Comparison of ENCODE assay signal across 10 cellular contexts in the genomic region with DNA sequence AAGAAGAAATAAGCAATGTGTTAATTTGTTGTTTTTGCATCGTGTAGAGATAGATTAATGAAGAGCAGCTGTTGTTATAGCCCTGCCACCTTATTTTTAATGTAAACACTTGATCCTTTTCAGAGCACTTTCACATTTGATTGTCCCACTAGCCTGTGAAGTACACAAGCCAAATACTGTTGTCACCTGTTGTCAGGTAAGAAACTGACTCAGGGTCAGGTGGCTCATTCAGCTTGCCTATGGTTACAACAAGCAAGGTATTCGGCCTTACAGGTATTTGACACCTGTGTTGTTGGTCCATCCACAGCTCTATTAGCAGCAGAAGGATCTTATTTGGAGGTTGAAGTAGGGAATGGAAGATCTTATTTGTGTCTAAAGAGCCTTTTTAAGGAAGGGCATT.
DNase-seq lines count a peak whose midpoint lies in the region; ATAC-seq and TF ChIP-seq lines count a peak whose summit lies in the region.
"Had no signal": no experiment of that assay in that cellular context is flagged by ENCODE, and none has a peak within 500 bp of the region (broad histone marks: within the 10 kb centered on the region; RNA-seq: fewer than 3 reads in every experiment).

No MANE protein-coding gene starts in this region.

- no peak for TF ChIP-seq CTCF in epithelial cell of esophagus (IDR thresholded peaks at IDR 0.05; ENCODE audit: insufficient read depth, low read depth, low read length, missing control alignments)
- no peak for TF ChIP-seq CTCF in activated CD8-positive, alpha-beta T cell treated with anti-CD3 and anti-CD28 coated beads for 36 hours (IDR thresholded peaks at IDR 0.05)

- no peaks in the 10 kb centered on the region for H3K9me3 Mint-ChIP-seq in activated CD8-positive, alpha-beta T cell treated with anti-CD3 and anti-CD28 coated beads for 36 hours
- H3K9me3 Mint-ChIP-seq in activated T-helper 1 cell treated with anti-CD3 and anti-CD28 coated beads, Interleukin-12 subunit alpha, Interleukin-12 subunit beta, Interleukin-2, Interleukin-4 antibody, amounts not matched to agents 30 ng/mL and 10 ng/mL and 1 ng/mL, durations not matched to agents 14 hours and 24 hours and 36 hours, result no peaks in the 10 kb centered on the region

- H3K4me3 Mint-ChIP-seq in activated CD8-positive, alpha-beta T cell treated with anti-CD3 and anti-CD28 coated beads for 36 hours, result no peak overlapping the region
- no peak overlapping the region for H3K4me3 Mint-ChIP-seq in activated T-helper 1 cell treated with anti-CD3 and anti-CD28 coated beads, Interleukin-12 subunit alpha, Interleukin-12 subunit beta, Interleukin-2, Interleukin-4 antibody, amounts not matched to agents 30 ng/mL and 10 ng/mL and 1 ng/mL, durations not matched to agents 14 hours and 24 hours and 36 hours

- CTCF ChIA-PET in activated CD8-positive, alpha-beta T cell treated with anti-CD3 and anti-CD28 coated beads for 36 hours (lab: Charles Lee), result interaction anchor here (2.0 kb wide), 1 partner anchor 12 kb away, joined by 5 read pairs; no protein-coding TSS in a partner anchor

- H3K36me3 Mint-ChIP-seq in activated CD8-positive, alpha-beta T cell treated with anti-CD3 and anti-CD28 coated beads for 36 hours (ENCODE audit: low read depth), result peaks cover 9% of the 10 kb centered on the region
- no peaks in the 10 kb centered on the region for H3K36me3 Mint-ChIP-seq in activated T-helper 1 cell treated with anti-CD3 and anti-CD28 coated beads, Interleukin-12 subunit alpha, Interleukin-12 subunit beta, Interleukin-2, Interleukin-4 antibody, amounts not matched to agents 30 ng/mL and 10 ng/mL and 1 ng/mL, durations not matched to agents 14 hours and 24 hours and 36 hours (ENCODE audit: low read depth)

- no peaks in the 10 kb centered on the region for H3K27me3 Mint-ChIP-seq in activated CD8-positive, alpha-beta T cell treated with anti-CD3 and anti-CD28 coated beads for 36 hours
- H3K27me3 Mint-ChIP-seq in activated T-helper 1 cell treated with anti-CD3 and anti-CD28 coated beads, Interleukin-12 subunit alpha, Interleukin-12 subunit beta, Interleukin-2, Interleukin-4 antibody, amounts not matched to agents 30 ng/mL and 10 ng/mL and 1 ng/mL, durations not matched to agents 14 hours and 24 hours and 36 hours (ENCODE audit: insufficient read depth), result no peaks in the 10 kb centered on the region

- peak; percentile 45 for DNase-seq in epithelial cell of esophagus (ENCODE audit: low read depth)
- DNase-seq in activated CD8-positive, alpha-beta T cell treated with anti-CD3 and anti-CD28 coated beads for 36 hours, result no peak
- no peak for DNase-seq in kidney tubule cell (ENCODE audit: low spot score)
- DNase-seq in activated T-helper 1 cell treated with anti-CD3 and anti-CD28 coated beads, Interleukin-12 subunit alpha, Interleukin-12 subunit beta, Interleukin-2, Interleukin-4 antibody, amounts not matched to agents 30 ng/mL and 10 ng/mL and 1 ng/mL, durations not matched to agents 14 hours and 24 hours and 36 hours (ENCODE audit: low spot score), result no peak
- DNase-seq in stimulated activated CD4-positive, alpha-beta T cell treated with anti-CD3 and anti-CD28 coated beads, Interleukin-2, amount 100 ng/mL, for 24 hours, result no peak
- DNase-seq: RPMI8226; stimulated activated naive CD4-positive, alpha-beta T cell treated with Interleukin-2 at 50 U/mL for 16 hours had no signal

- H3K4me1 Mint-ChIP-seq in activated CD8-positive, alpha-beta T cell treated with anti-CD3 and anti-CD28 coated beads for 36 hours (ENCODE audit: low read depth), result peaks cover 2% of the 10 kb centered on the region
- no peaks in the 10 kb centered on the region for H3K4me1 Mint-ChIP-seq in activated T-helper 1 cell treated with anti-CD3 and anti-CD28 coated beads, Interleukin-12 subunit alpha, Interleukin-12 subunit beta, Interleukin-2, Interleukin-4 antibody, amounts not matched to agents 30 ng/mL and 10 ng/mL and 1 ng/mL, durations not matched to agents 14 hours and 24 hours and 36 hours (ENCODE audit: low read depth)

- POLR2A ChIA-PET in activated CD8-positive, alpha-beta T cell treated with anti-CD3 and anti-CD28 coated beads for 36 hours (lab: Charles Lee), result no interaction called here

- intact Hi-C loops in activated CD8-positive, alpha-beta T cell treated with anti-CD3 and anti-CD28 coated beads for 36 hours (cut with micrococcal nuclease), result no loop called here
- intact Hi-C loops in activated T-helper 1 cell treated with anti-CD3 and anti-CD28 coated beads, Interleukin-12 subunit alpha, Interleukin-12 subunit beta, Interleukin-2, Interleukin-4 antibody, amounts not matched to agents 30 ng/mL and 10 ng/mL and 1 ng/mL, durations not matched to agents 14 hours and 24 hours and 36 hours (cut with micrococcal nuclease), result no loop called here

- H3K4me3 ChIP-seq in epithelial cell of esophagus (ENCODE audit: low read length), result no peak overlapping the region

- no peak overlapping the region for H3K27ac Mint-ChIP-seq in activated CD8-positive, alpha-beta T cell treated with anti-CD3 and anti-CD28 coated beads for 36 hours
- H3K27ac Mint-ChIP-seq in activated T-helper 1 cell treated with anti-CD3 and anti-CD28 coated beads, Interleukin-12 subunit alpha, Interleukin-12 subunit beta, Interleukin-2, Interleukin-4 antibody, amounts not matched to agents 30 ng/mL and 10 ng/mL and 1 ng/mL, durations not matched to agents 14 hours and 24 hours and 36 hours, result no peak overlapping the region

- peak; percentile 40 for ATAC-seq in GM18502 (IDR thresholded peaks at IDR 0.05; ENCODE audit: poor library complexity, unreplicated experiment)
- ATAC-seq in GM21717 (IDR thresholded peaks at IDR 0.05; ENCODE audit: unreplicated experiment), result peak; percentile 28
- ATAC-seq in HG03521 (IDR thresholded peaks at IDR 0.05; ENCODE audit: unreplicated experiment), result peak; percentile 61
- ATAC-seq in activated CD8-positive, alpha-beta T cell treated with anti-CD3 and anti-CD28 coated beads for 36 hours, result no peak
